ENCODE assay signal across 9 cellular contexts in the genomic region with DNA sequence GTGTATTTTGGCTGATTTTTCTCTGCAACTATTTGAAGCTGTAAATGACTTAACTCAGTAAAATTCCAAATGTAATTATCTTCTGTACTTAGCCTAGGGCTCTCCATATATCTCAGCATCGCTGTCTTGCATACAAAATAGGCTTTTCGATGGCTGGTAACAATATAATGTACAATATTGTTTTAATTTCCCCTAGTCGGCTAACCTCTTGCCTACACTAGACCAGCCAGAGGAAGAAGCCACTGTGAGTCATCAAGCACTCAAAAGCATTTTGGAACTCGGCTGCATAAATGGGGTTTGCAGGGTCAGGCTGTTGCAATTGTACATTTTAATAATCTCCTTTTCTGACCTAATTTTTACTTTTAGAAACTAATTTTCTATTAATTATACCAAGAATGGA.
A peak's percentile ranks its signal among the peaks of the same experiment; 100 is the strongest.
DNase-seq lines count a peak whose midpoint lies in the region; ATAC-seq and TF ChIP-seq lines count a peak whose summit lies in the region.
"Had no signal": no experiment of that assay in that cellular context is flagged by ENCODE, and none has a peak within 500 bp of the region (broad histone marks: within the 10 kb centered on the region; RNA-seq: fewer than 3 reads in every experiment).

No MANE protein-coding gene starts in this region.

- peaks cover 0 to 13% of the 10 kb centered on the region in 2 donors for H3K4me1 ChIP-seq in left lung
- H3K4me1 ChIP-seq in esophagus squamous epithelium, result peaks cover 0 to 43% (median 7%) of the 10 kb centered on the region in 3 donors

- ATAC-seq in left lung (peak; percentile 86), GM19351 (IDR thresholded peaks at IDR 0.05; ENCODE audit: unreplicated experiment) (no peak)

- no peak for TF ChIP-seq CTCF in astrocyte of the cerebellum (IDR thresholded peaks at IDR 0.05; ENCODE audit: low read depth, low read length, missing control alignments)
- no peak for TF ChIP-seq CTCF in left lung (IDR thresholded peaks at IDR 0.05)
- TF ChIP-seq CTCF in esophagus squamous epithelium (IDR thresholded peaks at IDR 0.05), result no peak

- 25 to 28% methylated on average over 4 of the region's 4 CpGs for WGBS in esophagus squamous epithelium, 2 donors

- H3K27me3 ChIP-seq in left lung (no peaks in the 10 kb centered on the region), esophagus squamous epithelium (no peaks in the 10 kb centered on the region)
- H3K27me3 ChIP-seq: stomach had no signal

- TF ChIP-seq POLR2A in esophagus squamous epithelium (IDR thresholded peaks at IDR 0.05), result no peak

- H3K4me3 ChIP-seq in astrocyte of the cerebellum (ENCODE audit: low read depth, low read length) (no peak overlapping the region), left lung (no peak overlapping the region), esophagus squamous epithelium (no peak overlapping the region)
- H3K4me3 ChIP-seq: stomach had no signal

- H3K27ac ChIP-seq in left lung (no peak overlapping the region), esophagus squamous epithelium (peak overlapping the region in 2 of 4 donors; percentile 16 to 22)

- intact Hi-C loops in left lung (cut with DNase I) (no loop called here), esophagus squamous epithelium (cut with DNase I) (loop anchor here (10.0 kb wide), 2 partner anchors 65 to 595 kb away; no protein-coding TSS in a partner anchor)

- H3K9me3 ChIP-seq in left lung (no peaks in the 10 kb centered on the region), esophagus squamous epithelium (no peaks in the 10 kb centered on the region)
- H3K9me3 ChIP-seq: stomach had no signal

- H3K36me3 ChIP-seq in left lung, result peaks cover 0 to 35% of the 10 kb centered on the region in 2 donors
- peaks cover 0 to 52% (median 0%) of the 10 kb centered on the region in 3 donors for H3K36me3 ChIP-seq in esophagus squamous epithelium

- in situ Hi-C loops in astrocyte of the cerebellum (cut with HindIII; ENCODE audit: low sequenced_read_pairs), result loop anchor here (5.0 kb wide), 1 partner anchor 58 kb away; no protein-coding TSS in a partner anchor

- DNase-seq in CD1c-positive myeloid dendritic cell (ENCODE audit: extremely low spot score), result peak; percentile 17
- DNase-seq in Kasumi-1 (lab: John Stamatoyannopoulos, UW), result peak; percentile 58 to 71
- peak; percentile 49 for DNase-seq in astrocyte of the cerebellum (ENCODE audit: low read depth)
- DNase-seq in left lung, result no peak
- DNase-seq in T1000 (lab: John Stamatoyannopoulos, UW), result no peak
- DNase-seq in kidney glomerular epithelial cell (lab: John Stamatoyannopoulos, UW), result no peak
- no peak for DNase-seq in esophagus squamous epithelium (lab: John Stamatoyannopoulos, UW)
- DNase-seq: stomach had no signal

Comparison
In these comparisons a context has a peak if more than half of its experiments do, and no peak if none do; other contexts are left out.
1. DNase-seq: peak in CD1c-positive myeloid dendritic cell (single experiment), Kasumi-1 (2 of 2) and astrocyte of the cerebellum (single experiment); none in left lung (0 of 2), T1000 (single experiment), kidney glomerular epithelial cell (single experiment) and esophagus squamous epithelium (single experiment).